In the genomic region with DNA sequence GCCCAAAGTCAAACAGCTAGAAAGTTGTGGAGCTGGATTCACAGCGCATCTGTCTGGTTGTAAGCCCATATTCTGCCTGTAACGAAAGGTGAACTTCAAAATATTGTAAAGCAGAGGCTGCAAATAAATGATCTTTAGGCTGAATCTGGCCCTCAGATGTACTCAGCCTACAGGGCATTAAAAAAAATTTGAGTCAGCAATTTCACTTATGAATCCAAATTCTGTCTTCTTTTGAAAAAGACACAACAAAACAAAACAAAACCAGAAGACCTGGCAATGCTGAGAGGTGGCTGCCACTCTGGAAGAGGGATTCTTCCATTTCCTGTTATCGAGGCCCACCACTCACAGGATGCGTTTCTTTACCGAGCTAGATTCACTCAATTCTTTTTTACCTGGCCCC, we compare ENCODE assay signal across 1 cellular context.
TF ChIP-seq lines count a peak whose summit lies in the region.

No MANE protein-coding gene starts in this region.

TF ChIP-seq in A549, 52 proteins besides CTCF, POLR2A, EP300 and RAD21 (continued from another document):
- TF ChIP-seq, protein P1, sequence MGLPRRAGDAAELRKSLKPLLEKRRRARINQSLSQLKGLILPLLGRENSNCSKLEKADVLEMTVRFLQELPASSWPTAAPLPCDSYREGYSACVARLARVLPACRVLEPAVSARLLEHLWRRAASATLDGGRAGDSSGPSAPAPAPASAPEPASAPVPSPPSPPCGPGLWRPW (IDR thresholded peaks at IDR 0.05) = no peak
TF ChIP-seq in A549: peak in this region for 1.
